Comparison of ENCODE assay signal across 11 cellular contexts in the genomic region with DNA sequence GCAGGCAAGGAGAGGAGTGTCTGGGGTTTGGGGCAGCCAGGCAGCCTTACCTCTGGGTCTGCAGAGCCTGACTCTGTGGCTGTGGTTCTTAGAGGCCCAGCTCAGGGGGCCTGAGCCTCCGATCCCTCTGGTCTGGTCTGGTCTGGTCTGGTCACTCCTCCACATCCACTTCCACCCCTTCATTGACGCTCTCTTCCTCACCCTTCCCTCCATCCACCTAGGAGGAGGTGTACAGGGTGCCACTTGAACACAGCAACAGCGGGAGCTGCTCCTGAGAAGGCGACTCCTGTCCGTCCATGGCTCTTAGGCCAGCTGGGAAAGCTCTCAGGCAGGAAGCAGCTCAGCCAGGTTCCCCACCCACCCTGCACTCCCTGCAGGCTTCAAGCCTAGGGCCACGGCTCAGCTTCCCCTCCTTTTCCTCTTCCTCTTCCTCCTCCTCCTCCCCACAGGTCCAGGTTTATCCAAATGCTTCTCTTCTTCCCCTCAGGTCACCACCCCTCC. TPM values are rescaled to one million over a fixed set of nuclear protein-coding genes. Genes with fewer than 3 reads are reported as not detected.
DNase-seq lines count a peak whose midpoint lies in the region; ATAC-seq and TF ChIP-seq lines count a peak whose summit lies in the region.
"Had no signal": no experiment of that assay in that cellular context is flagged by ENCODE, and none has a peak within 500 bp of the region (broad histone marks: within the 10 kb centered on the region; RNA-seq: fewer than 3 reads in every experiment).

No MANE protein-coding gene starts in this region.

- H3K4ac ChIP-seq in trophoblast cell (ENCODE audit: low read depth, low read length): no peak overlapping the region

- H2BK12ac ChIP-seq in trophoblast cell (ENCODE audit: low read length): no peak overlapping the region

- no peak overlapping the region for H2AFZ ChIP-seq in trophoblast cell (ENCODE audit: insufficient read depth, low read length, poor library complexity)

- no peaks in the 10 kb centered on the region for H3K79me1 ChIP-seq in trophoblast cell (ENCODE audit: low read length)

- peak overlapping the region; percentile 69 for H3K4me3 Mint-ChIP-seq in activated T-helper 17 cell treated with anti-CD3 and anti-CD28 coated beads, Interleukin-2, amount 50 U/mL, for 72 hours

- H3K27ac ChIP-seq in heart left ventricle: peak overlapping the region in 4 of 12 donors; percentile 8 to 52 (median 24)
- H3K27ac ChIP-seq in right atrium auricular region: no peak overlapping the region
- no peak overlapping the region for H3K27ac ChIP-seq in right lobe of liver
- no peak overlapping the region for H3K27ac ChIP-seq in trophoblast cell (ENCODE audit: low read depth, low read length)
- H3K27ac ChIP-seq: gastrocnemius medialis, SK-N-MC had no signal

- H3K4me1 ChIP-seq in heart left ventricle (peaks cover 0 to 13% (median 0%) of the 10 kb centered on the region in 12 donors), right atrium auricular region (no peaks in the 10 kb centered on the region), right lobe of liver (no peaks in the 10 kb centered on the region), trophoblast cell (ENCODE audit: control insufficient read depth in 1 of 2, insufficient read depth in 2 of 2, low read length in 2 of 2) (peaks cover 8 to 12% of the 10 kb centered on the region in 2 experiments)
- H3K4me1 ChIP-seq: gastrocnemius medialis had no signal

- H3K4me3 ChIP-seq in heart left ventricle: peak overlapping the region in 7 of 12 donors; percentile 1 to 44 (median 24)
- no peak overlapping the region for H3K4me3 ChIP-seq in right atrium auricular region
- no peak overlapping the region for H3K4me3 ChIP-seq in right lobe of liver
- no peak overlapping the region for H3K4me3 ChIP-seq in trophoblast cell (ENCODE audit: low read depth, low read length)
- H3K4me3 ChIP-seq: gastrocnemius medialis, SK-N-MC had no signal

- no peak overlapping the region for H3K4me2 ChIP-seq in trophoblast cell (ENCODE audit: low read length)

- H3K27me3 ChIP-seq in heart left ventricle (no peaks in the 10 kb centered on the region), right atrium auricular region (no peaks in the 10 kb centered on the region), right lobe of liver (no peaks in the 10 kb centered on the region), trophoblast cell (ENCODE audit: insufficient read depth, low read length) (no peaks in the 10 kb centered on the region)
- H3K27me3 ChIP-seq: gastrocnemius medialis had no signal

- H3K14ac ChIP-seq in trophoblast cell (ENCODE audit: low read length): no peak overlapping the region

- H4K91ac ChIP-seq in trophoblast cell (ENCODE audit: low read depth, low read length): no peak overlapping the region

- no peak overlapping the region for H4K8ac ChIP-seq in trophoblast cell (ENCODE audit: low read depth, low read length)

- H3K27me3 Mint-ChIP-seq in activated T-helper 17 cell treated with anti-CD3 and anti-CD28 coated beads, Interleukin-2, amount 50 U/mL, for 72 hours: no peaks in the 10 kb centered on the region

- peaks cover 82% of the 10 kb centered on the region for H3K36me3 Mint-ChIP-seq in activated T-helper 17 cell treated with anti-CD3 and anti-CD28 coated beads, Interleukin-2, amount 50 U/mL, for 72 hours (ENCODE audit: low read depth)

- no peaks in the 10 kb centered on the region for H3K9me3 Mint-ChIP-seq in activated T-helper 17 cell treated with anti-CD3 and anti-CD28 coated beads, Interleukin-2, amount 50 U/mL, for 72 hours

- no peak overlapping the region for H2BK120ac ChIP-seq in trophoblast cell (ENCODE audit: insufficient read depth, low read length, poor library complexity)

- TF ChIP-seq CTCF in heart left ventricle (IDR thresholded peaks at IDR 0.05) (no peak), right atrium auricular region (IDR thresholded peaks at IDR 0.05) (no peak), right lobe of liver (IDR thresholded peaks at IDR 0.05) (no peak)

- H3K9ac ChIP-seq in trophoblast cell (ENCODE audit: low read length): no peak overlapping the region

- 59 to 74% (median 65%) methylated on average over 5 to 6 of the region's 6 CpGs for WGBS in heart left ventricle, 4 donors
- WGBS in right lobe of liver (ENCODE audit: insufficient coverage, low coverage, low lambda C conversion rate, missing lambda C conversion rate): 70% methylated on average over 5 of the region's 6 CpGs
- WGBS in trophoblast cell (ENCODE audit: extremely low coverage, insufficient coverage, insufficient read length): no CpG with 5 or more reads among the region's 6 CpGs

- no peak overlapping the region for H3K18ac ChIP-seq in trophoblast cell (ENCODE audit: low read length)

- intact Hi-C loops in heart left ventricle (cut with DNase I) (loop anchor here in 3 of 10 donors (2.0 to 10.0 kb wide), 3 partner anchors 59 to 147 kb away; a partner anchor contains a TSS), right lobe of liver (cut with DNase I) (no loop called here)

- H4K12ac ChIP-seq in trophoblast cell (ENCODE audit: low read depth, low read length): no peak overlapping the region

- no peak overlapping the region for H2AK5ac ChIP-seq in trophoblast cell (ENCODE audit: low read length)

- no peak overlapping the region for H3K23ac ChIP-seq in trophoblast cell (ENCODE audit: low read length)

- ATAC-seq in heart left ventricle (peak in 3 of 4 donors; percentile 36 to 77 (median 68)), right lobe of liver (peak in 1 of 4 donors; percentile 13), GM19324 (IDR thresholded peaks at IDR 0.05; ENCODE audit: low FRiP score, unreplicated experiment) (no peak)
- ATAC-seq in activated T-helper 17 cell treated with anti-CD3 and anti-CD28 coated beads, Interleukin-2, amount 50 U/mL, for 72 hours (replicated peaks): no peak
- ATAC-seq: gastrocnemius medialis had no signal

- H3K79me2 ChIP-seq in trophoblast cell (ENCODE audit: control insufficient read depth, insufficient read depth, low read length, poor library complexity): no peaks in the 10 kb centered on the region

- no peak overlapping the region for H2BK5ac ChIP-seq in trophoblast cell (ENCODE audit: low read depth, low read length, poor library complexity)

- peak in 2 of 5 donors; percentile 23 to 50 for DNase-seq in heart left ventricle
- DNase-seq in right atrium auricular region (ENCODE audit: low spot score): no peak
- peak in 2 of 3 donors; percentile 24 to 35 for DNase-seq in right lobe of liver
- DNase-seq in trophoblast cell: no peak
- no peak for DNase-seq in AML-193 (lab: John Stamatoyannopoulos, UW)
- no peak for DNase-seq in NCI-H1048 (lab: John Stamatoyannopoulos, UW)

- peak overlapping the region; percentile 78 for H3K27ac Mint-ChIP-seq in activated T-helper 17 cell treated with anti-CD3 and anti-CD28 coated beads, Interleukin-2, amount 50 U/mL, for 72 hours

- TF ChIP-seq POLR2A in heart left ventricle (IDR thresholded peaks at IDR 0.05) (no peak), right lobe of liver (IDR thresholded peaks at IDR 0.05) (no peak)

- H3K36me3 ChIP-seq in heart left ventricle (no peaks in the 10 kb centered on the region), right atrium auricular region (no peaks in the 10 kb centered on the region), right lobe of liver (no peaks in the 10 kb centered on the region), trophoblast cell (ENCODE audit: control insufficient read depth in 1 of 2, insufficient read depth in 2 of 2, low read length in 2 of 2) (no peaks in the 10 kb centered on the region)
- H3K36me3 ChIP-seq: gastrocnemius medialis had no signal

- no peaks in the 10 kb centered on the region for H3K9me3 ChIP-seq in heart left ventricle
- H3K9me3 ChIP-seq in right atrium auricular region: no peaks in the 10 kb centered on the region
- H3K9me3 ChIP-seq in right lobe of liver: no peaks in the 10 kb centered on the region
- peaks cover 8% of the 10 kb centered on the region for H3K9me3 ChIP-seq in trophoblast cell (ENCODE audit: insufficient read depth, low read depth, low read length)
- H3K9me3 ChIP-seq: gastrocnemius medialis had no signal

- H3K4me1 Mint-ChIP-seq in activated T-helper 17 cell treated with anti-CD3 and anti-CD28 coated beads, Interleukin-2, amount 50 U/mL, for 72 hours: peaks cover 48% of the 10 kb centered on the region

RNA-seq across cellular contexts. Expression of a gene that starts 16.9 kb away (rescaled TPM):
- total RNA-seq in heart left ventricle (under 1 TPM in 4 of 9 donors, not detected in 5; 0.08 to 0.36 (median 0.20) TPM), right atrium auricular region (not detected), right lobe of liver (under 1 TPM in 3 of 6 experiments, not detected in 3; 0.06 to 0.12 (median 0.07) TPM)
- polyA plus RNA-seq in heart left ventricle: under 1 TPM in 1 of 2 donors, not detected in 1; 0.03 TPM
- total RNA-seq in activated T-helper 17 cell treated with anti-CD3 and anti-CD28 coated beads, Interleukin-2, amount 50 U/mL, for 72 hours: 10 to 100 TPM; 11.1 to 19.9 TPM
- polyA plus RNA-seq in trophoblast cell (2013): 0.07 and 0.08 TPM in 2 replicates
- total RNA-seq: cerebellum, gastrocnemius medialis had no signal

RNA-seq across cellular contexts. Expression of a gene that starts 43.4 kb away (rescaled TPM):
- total RNA-seq in heart left ventricle: 10 to 100 TPM; 23.3 to 36.6 (median 26.5) TPM
- polyA plus RNA-seq in heart left ventricle: 10 to 100 TPM; 19.7 to 25.0 TPM
- 10 to 100 TPM; 35.8 to 38.3 TPM for total RNA-seq in right atrium auricular region
- total RNA-seq in activated T-helper 17 cell treated with anti-CD3 and anti-CD28 coated beads, Interleukin-2, amount 50 U/mL, for 72 hours: 10 to 100 TPM; 28.7 to 45.0 TPM
- 10 to 100 TPM; 11.1 to 26.9 (median 24.2) TPM for total RNA-seq in right lobe of liver
- polyA plus RNA-seq in trophoblast cell (2013): 306 and 337 TPM in 2 replicates

Comparison
In these comparisons a context has a peak if more than half of its experiments do, and no peak if none do; other contexts are left out.
1. H3K4me3 ChIP-seq: peak in heart left ventricle (7 of 12); none in right atrium auricular region (0 of 2), right lobe of liver (0 of 3) and trophoblast cell (single experiment).
2. ATAC-seq: peak in heart left ventricle (3 of 4); none in activated T-helper 17 cell treated with anti-CD3 and anti-CD28 coated beads, Interleukin-2, amount 50 U/mL, for 72 hours (single experiment) and GM19324 (single experiment).
3. DNase-seq: peak in right lobe of liver (2 of 3); none in right atrium auricular region (single experiment), trophoblast cell (0 of 2), AML-193 (0 of 2) and NCI-H1048 (single experiment).
4. RNA of a gene that starts 16.9 kb away (total RNA-seq): 11.1 to 19.9 TPM in activated T-helper 17 cell treated with anti-CD3 and anti-CD28 coated beads, Interleukin-2, amount 50 U/mL, for 72 hours; 0.08 to 0.36 TPM in heart left ventricle, 0.06 to 0.12 TPM in right lobe of liver and not detected in right atrium auricular region; every median in the first group is over 4 times any median in the second.